Comparison of ENCODE assay signal across 21 cellular contexts in the genomic region with DNA sequence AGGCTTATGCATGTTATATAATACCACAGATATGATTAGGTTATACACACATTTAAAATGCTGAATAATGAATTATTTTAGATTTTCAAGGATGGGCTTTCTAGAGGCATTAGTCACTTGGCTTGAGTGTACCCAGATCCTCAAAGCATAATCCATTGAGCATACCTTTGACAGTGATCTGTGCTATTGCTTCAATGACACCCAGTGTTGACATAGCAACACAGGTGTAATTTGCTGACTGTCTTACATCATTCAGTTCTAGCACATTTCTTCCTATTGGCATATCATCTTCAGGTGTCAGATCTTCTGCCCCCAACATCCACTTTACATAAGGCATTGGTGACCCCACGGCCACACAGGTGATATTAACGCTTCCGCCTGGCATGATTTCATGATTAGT.
"Had no signal": no experiment of that assay in that cellular context is flagged by ENCODE, and none has a peak within 500 bp of the region (broad histone marks: within the 10 kb centered on the region; RNA-seq: fewer than 3 reads in every experiment).

No MANE protein-coding gene starts in this region.

- H3K36me3 ChIP-seq: breast epithelium, SJSA1 had no signal

- H3K9me3 ChIP-seq: breast epithelium, SJSA1 had no signal

- ATAC-seq: activated CD4-positive, CD25-positive, alpha-beta regulatory T cell treated with anti-CD3 and anti-CD28 coated beads, Interleukin-2, amount 50 U/mL, for 24 hours; activated CD8-positive, alpha-beta T cell treated with anti-CD3 and anti-CD28 coated beads for 36 hours had no signal

- FAIRE-seq: RCC 7860 had no signal

- H3K27ac ChIP-seq: breast epithelium, SJSA1 had no signal

- H3K4me1 ChIP-seq: breast epithelium, SJSA1 had no signal

- H3K4me3 ChIP-seq: breast epithelium, SJSA1 had no signal

- H3K27me3 ChIP-seq: breast epithelium, SJSA1 had no signal

- DNase-seq: activated CD4-positive, alpha-beta T cell treated with anti-CD3 and anti-CD28 coated beads for 4 hours; activated CD8-positive, alpha-beta memory T cell treated with anti-CD3 and anti-CD28 coated beads, Interleukin-2, amount 50 U/mL, for 4 hours; activated CD8-positive, alpha-beta T cell treated with anti-CD3 and anti-CD28 coated beads for 36 hours; activated effector memory CD4-positive, alpha-beta T cell treated with Interleukin-2 at 50 U/mL for 16 hours; activated naive CD4-positive, alpha-beta T cell; aorta; central memory CD4-positive, alpha-beta T cell; Karpas-422; MM.1S; NCI-H1105; NCI-H1436; NCI-H187 treated with DMSO at 0.1 percent for 48 hours; NCI-H2081 treated with DMSO at 0.1 percent for 48 hours; NCI-H345; NCI-H510A; NCI-H774; SHP77 had no signal
